Comparison of ENCODE assay signal across 21 cellular contexts in genomic region chr17:797236-797635, GRCh38. TPM values are rescaled to one million over a fixed set of nuclear protein-coding genes. Genes with fewer than 3 reads are reported as not detected.
A peak's percentile ranks its signal among the peaks of the same experiment; 100 is the strongest.
DNase-seq lines count a peak whose midpoint lies in the region; ATAC-seq, FAIRE-seq and TF ChIP-seq lines count a peak whose summit lies in the region.
"Had no signal": no experiment of that assay in that cellular context is flagged by ENCODE, and none has a peak within 500 bp of the region (broad histone marks: within the 10 kb centered on the region; RNA-seq: fewer than 3 reads in every experiment).

No MANE protein-coding gene starts in this region.

- H3K4me3 Mint-ChIP-seq in osteocyte (ENCODE audit: unreplicated experiment) = no peak overlapping the region
- H3K4me3 Mint-ChIP-seq: CD8-positive, alpha-beta T cell had no signal

- H3K9me3 ChIP-seq in HepG2 (ENCODE audit: low read length) (no peaks in the 10 kb centered on the region), right lobe of liver (no peaks in the 10 kb centered on the region), esophagus squamous epithelium (no peaks in the 10 kb centered on the region)
- H3K9me3 ChIP-seq: BE2C had no signal

- TF ChIP-seq CTCF in HepG2 (CRISPR knock-in tag; IDR thresholded peaks at IDR 0.05) (no peak), right lobe of liver (IDR thresholded peaks at IDR 0.05) (no peak), esophagus squamous epithelium (IDR thresholded peaks at IDR 0.05) (peak in 1 of 6 experiments; percentile 5), osteocyte (IDR thresholded peaks at IDR 0.05) (no peak)

- H3K4me1 Mint-ChIP-seq in osteocyte (ENCODE audit: unreplicated experiment) = peaks cover 32% of the 10 kb centered on the region

- TF ChIP-seq RAD21 in HepG2 (CRISPR knock-in tag; IDR thresholded peaks at IDR 0.05) = no peak

- H3K9me3 Mint-ChIP-seq in osteocyte (ENCODE audit: unreplicated experiment) = no peaks in the 10 kb centered on the region
- H3K9me3 Mint-ChIP-seq: CD8-positive, alpha-beta T cell had no signal

- TF ChIP-seq POLR2A in HepG2 (IDR thresholded peaks at IDR 0.05; ENCODE audit: insufficient read depth in 1 of 2, low read depth in 2 of 2, low read length in 2 of 2) (no peak), right lobe of liver (IDR thresholded peaks at IDR 0.05) (no peak), esophagus squamous epithelium (IDR thresholded peaks at IDR 0.05) (no peak), GM18505 (IDR thresholded peaks at IDR 0.05; ENCODE audit: borderline replicate concordance, extremely low read depth, insufficient read depth, insufficient read length) (no peak)

- H3K9ac ChIP-seq in HepG2 (ENCODE audit: insufficient read depth, low read depth, low read length) = no peak overlapping the region

- POLR2A ChIA-PET in HepG2 (lab: Yijun Ruan, JAX) = interaction anchor here (2.1 kb wide), 1 partner anchor 183 kb away, joined by 6 read pairs; the partner anchor contains the start of gene NXN

- CTCF ChIA-PET in HepG2 (lab: Yijun Ruan, JAX; ENCODE audit: low intra/inter-chr PET ratio, low total read pairs) = no interaction called here

- H2AFZ ChIP-seq in HepG2 (ENCODE audit: low read length) = no peak overlapping the region

- ATAC-seq in HepG2 (no peak), right lobe of liver (no peak), GM18505 (IDR thresholded peaks at IDR 0.05; ENCODE audit: unreplicated experiment) (no peak), GM19328 (IDR thresholded peaks at IDR 0.05; ENCODE audit: unreplicated experiment) (no peak)
- ATAC-seq: CD8-positive, alpha-beta T cell; GM12878 had no signal

- H3K27ac Mint-ChIP-seq in osteocyte (ENCODE audit: unreplicated experiment) = peak overlapping the region; percentile 27
- H3K27ac Mint-ChIP-seq: CD8-positive, alpha-beta T cell had no signal

- no peaks in the 10 kb centered on the region for H4K20me1 ChIP-seq in HepG2 (ENCODE audit: insufficient read depth, low read length)

- H3K27ac ChIP-seq in HepG2 (ENCODE audit: extremely low read length, insufficient read depth, low read length) (no peak overlapping the region), right lobe of liver (no peak overlapping the region), esophagus squamous epithelium (peak overlapping the region in 3 of 4 donors; percentile 34 to 54 (median 50))
- H3K27ac ChIP-seq: HL-60 had no signal

- no peaks in the 10 kb centered on the region for H3K27me3 Mint-ChIP-seq in osteocyte (ENCODE audit: unreplicated experiment)

- BruUV-seq in HepG2 (replicated peaks; lab: Mats Ljungman, UMichigan) = no TSS peak

- no peak overlapping the region for H3K4me3 ChIP-seq in HepG2 (replicated peaks in 1 of 3; ENCODE audit: insufficient read depth in 1 of 3, low read depth in 2 of 3, low read length in 3 of 3)
- no peak overlapping the region for H3K4me3 ChIP-seq in right lobe of liver
- no peak overlapping the region for H3K4me3 ChIP-seq in esophagus squamous epithelium
- H3K4me3 ChIP-seq: GM12878 had no signal

- no peaks in the 10 kb centered on the region for H3K79me2 ChIP-seq in HepG2 (ENCODE audit: insufficient read depth, low read length)

- H3K4me1 ChIP-seq in HepG2 (ENCODE audit: insufficient read depth, low read length) (peaks cover 9% of the 10 kb centered on the region), right lobe of liver (peaks cover 0 to 7% (median 0%) of the 10 kb centered on the region in 4 donors), esophagus squamous epithelium (peaks cover 7 to 34% (median 10%) of the 10 kb centered on the region in 3 donors)
- H3K4me1 ChIP-seq: BE2C had no signal

- no peak for TF ChIP-seq EP300 in HepG2 (IDR thresholded peaks at IDR 0.05; ENCODE audit: low read depth in 2 of 2, low read length in 2 of 2)
- no peak for TF ChIP-seq EP300 in HepG2 (CRISPR knock-in tag; IDR thresholded peaks at IDR 0.05; ENCODE audit: borderline replicate concordance)

- intact Hi-C loops in HepG2 (cut with micrococcal nuclease; ENCODE audit: unreplicated experiment) = loop anchor here (5.0 kb wide), 1 partner anchor 200 kb away; the partner anchor contains the start of gene TIMM22
- intact Hi-C loops in right lobe of liver (cut with DNase I) = loop anchor here (5.0 to 10.0 kb wide), 2 partner anchors 195 to 258 kb away; no protein-coding TSS in a partner anchor
- intact Hi-C loops in esophagus squamous epithelium (cut with DNase I) = loop anchor here (5.0 to 10.0 kb wide), 2 partner anchors 78 to 185 kb away; no protein-coding TSS in a partner anchor

- H3K27me3 ChIP-seq in HepG2 (ENCODE audit: control insufficient read depth in 1 of 2, insufficient read depth in 2 of 2, low read length in 2 of 2) (no peaks in the 10 kb centered on the region), right lobe of liver (no peaks in the 10 kb centered on the region), esophagus squamous epithelium (no peaks in the 10 kb centered on the region)
- H3K27me3 ChIP-seq: BE2C had no signal

- no peak for DNase-seq in HepG2 (ENCODE audit: low spot score)
- no peak for DNase-seq in right lobe of liver
- DNase-seq in esophagus squamous epithelium (lab: John Stamatoyannopoulos, UW) = no peak
- no peak for DNase-seq in osteocyte (ENCODE audit: extremely low spot score, unreplicated experiment)
- DNase-seq in COR-L47 (lab: John Stamatoyannopoulos, UW) = no peak
- no peak for DNase-seq in urothelium cell line (ENCODE audit: low spot score)
- DNase-seq: 8988T; BE2C; CD8-positive, alpha-beta T cell; GDM1; NCI-H1105 treated with DMSO at 0.1 percent for 48 hours; NCI-H187 treated with DMSO at 0.1 percent for 48 hours; NCI-H446; NCI-H69; SIG-M5 had no signal

- peaks cover 23% of the 10 kb centered on the region for H3K36me3 Mint-ChIP-seq in osteocyte (ENCODE audit: unreplicated experiment)

- H3K36me3 ChIP-seq in HepG2 (replicated peaks in 1 of 2; ENCODE audit: control insufficient read depth in 1 of 2, insufficient read depth in 2 of 2, low read length in 2 of 2) (peaks cover 3 to 14% of the 10 kb centered on the region in 2 experiments; a peak in 3 of 5 replicates), right lobe of liver (peaks cover 0 to 3% (median 0%) of the 10 kb centered on the region in 4 donors), esophagus squamous epithelium (peaks cover 4 to 44% (median 5%) of the 10 kb centered on the region in 3 donors)
- H3K36me3 ChIP-seq: BE2C had no signal

- FAIRE-seq in HepG2 (lab: Jason Lieb, UNC) = no peak
- no peak for FAIRE-seq in urothelium cell line (lab: Jason Lieb, UNC)
- FAIRE-seq: GM12878, GM18507, H54 had no signal

- WGBS in HepG2 (ENCODE audit: low lambda C conversion rate) = 98% methylated on average over 15 of the region's 16 CpGs
- WGBS in right lobe of liver (ENCODE audit: insufficient coverage, low coverage, low lambda C conversion rate, missing lambda C conversion rate) = 73% methylated on average over 5 of the region's 16 CpGs
- WGBS in esophagus squamous epithelium, 2 donors = 90 to 100% methylated on average over 1 to 14 of the region's 16 CpGs

- in situ Hi-C loops in HepG2 (cut with HindIII; ENCODE audit: extremely low pct_ligation_motif_present, low pct_unique_long_range_greater_than_20kb) = no loop called here

- H3K4me2 ChIP-seq in HepG2 (ENCODE audit: low read depth, low read length) = no peak overlapping the region

RNA-seq across cellular contexts. Expression of gene MRM3, which starts 15.1 kb away (rescaled TPM):
- total RNA-seq in HepG2 (2016; rRNA removed; fragmentation: Illumina TruSeq; extraction: Trizol) = 25.5 and 30.3 TPM in 2 replicates
- total RNA-seq in HepG2 (2016; cell fraction: cytosol; rRNA removed; fragmentation: Illumina TruSeq; extraction: Trizol; ENCODE audit: low read depth) = 4.8 and 5.8 TPM in 2 replicates
- 26.8 and 31.7 TPM in 2 replicates for total RNA-seq in HepG2 (2016; cell fraction: insoluble cytoplasmic fraction; rRNA removed; fragmentation: Illumina TruSeq; extraction: Trizol)
- 8.4 and 8.7 TPM in 2 replicates for total RNA-seq in HepG2 (2016; cell fraction: membrane; rRNA removed; fragmentation: Illumina TruSeq; extraction: Trizol)
- total RNA-seq in HepG2 (2016; cell fraction: nucleus; rRNA removed; fragmentation: Illumina TruSeq; extraction: Trizol) = 17.8 and 20.7 TPM in 2 replicates
- polyA plus RNA-seq in HepG2 (2011; rRNA removed) = 12.3 and 12.4 TPM in 2 replicates
- polyA plus RNA-seq in HepG2 (2011; cell fraction: cytosol; rRNA removed) = 16.1 and 17.4 TPM in 2 replicates
- 9.4 and 10.2 TPM in 2 replicates for polyA plus RNA-seq in HepG2 (2011; cell fraction: nucleus; rRNA removed)
- 12.8 and 14.9 TPM in 2 replicates for polyA plus RNA-seq in HepG2 (2012)
- 3.0 and 3.1 TPM in 2 replicates for polyA plus RNA-seq in HepG2 (2016; cell fraction: cytosol; fragmentation: Illumina TruSeq; extraction: Trizol; ENCODE audit: low read depth)
- 25.8 and 28.8 TPM in 2 replicates for polyA plus RNA-seq in HepG2 (2016; cell fraction: insoluble cytoplasmic fraction; fragmentation: Illumina TruSeq; extraction: Trizol; ENCODE audit: low read depth)
- polyA plus RNA-seq in HepG2 (2016; cell fraction: membrane; fragmentation: Illumina TruSeq; extraction: Trizol; ENCODE audit: low read depth) = 4.6 and 4.9 TPM in 2 replicates
- 13.4 and 15.4 TPM in 2 replicates for polyA plus RNA-seq in HepG2 (2016; cell fraction: nucleus; fragmentation: Illumina TruSeq; extraction: Trizol; ENCODE audit: insufficient read depth, low read depth)
- 12.6 and 16.7 TPM in 2 replicates for polyA minus RNA-seq in HepG2 (2011; rRNA and poly(A)+ RNA removed; ENCODE audit: low replicate concordance)
- polyA minus RNA-seq in HepG2 (2011; cell fraction: cytosol; rRNA and poly(A)+ RNA removed) = 6.9 and 10.1 TPM in 2 replicates
- 28.8 and 34.7 TPM in 2 replicates for polyA minus RNA-seq in HepG2 (2011; cell fraction: nucleus; rRNA and poly(A)+ RNA removed)
- 10 to 100 TPM in 5 of 6 experiments, 1 to 10 TPM in 1; 10.0 to 18.1 (median 13.4) TPM for total RNA-seq in right lobe of liver
- 10 to 100 TPM; 15.7 to 25.7 (median 18.7) TPM for total RNA-seq in esophagus squamous epithelium
- 10.4 and 11.6 TPM in 2 replicates for total RNA-seq in osteocyte

RNA-seq across cellular contexts. Expression of gene GLOD4, which starts 15.2 kb away (rescaled TPM):
- 87.8 and 112 TPM in 2 replicates for total RNA-seq in HepG2 (2016; rRNA removed; fragmentation: Illumina TruSeq; extraction: Trizol)
- 9.8 and 11.3 TPM in 2 replicates for total RNA-seq in HepG2 (2016; cell fraction: cytosol; rRNA removed; fragmentation: Illumina TruSeq; extraction: Trizol; ENCODE audit: low read depth)
- 79.1 and 124 TPM in 2 replicates for total RNA-seq in HepG2 (2016; cell fraction: insoluble cytoplasmic fraction; rRNA removed; fragmentation: Illumina TruSeq; extraction: Trizol)
- 22.5 and 25.3 TPM in 2 replicates for total RNA-seq in HepG2 (2016; cell fraction: membrane; rRNA removed; fragmentation: Illumina TruSeq; extraction: Trizol)
- 44.3 and 54.7 TPM in 2 replicates for total RNA-seq in HepG2 (2016; cell fraction: nucleus; rRNA removed; fragmentation: Illumina TruSeq; extraction: Trizol)
- polyA plus RNA-seq in HepG2 (2011; rRNA removed) = 42.0 and 53.7 TPM in 2 replicates
- 29.7 and 47.5 TPM in 2 replicates for polyA plus RNA-seq in HepG2 (2011; cell fraction: cytosol; rRNA removed)
- polyA plus RNA-seq in HepG2 (2011; cell fraction: nucleus; rRNA removed) = 30.6 and 44.9 TPM in 2 replicates
- 56.4 and 101 TPM in 2 replicates for polyA plus RNA-seq in HepG2 (2012)
- polyA plus RNA-seq in HepG2 (2016; cell fraction: cytosol; fragmentation: Illumina TruSeq; extraction: Trizol; ENCODE audit: low read depth) = 6.7 and 7.7 TPM in 2 replicates
- 153 and 154 TPM in 2 replicates for polyA plus RNA-seq in HepG2 (2016; cell fraction: insoluble cytoplasmic fraction; fragmentation: Illumina TruSeq; extraction: Trizol; ENCODE audit: low read depth)
- polyA plus RNA-seq in HepG2 (2016; cell fraction: membrane; fragmentation: Illumina TruSeq; extraction: Trizol; ENCODE audit: low read depth) = 13.2 and 14.9 TPM in 2 replicates
- 86.8 and 90.1 TPM in 2 replicates for polyA plus RNA-seq in HepG2 (2016; cell fraction: nucleus; fragmentation: Illumina TruSeq; extraction: Trizol; ENCODE audit: insufficient read depth, low read depth)
- polyA minus RNA-seq in HepG2 (2011; rRNA and poly(A)+ RNA removed; ENCODE audit: low replicate concordance) = 13.1 and 20.3 TPM in 2 replicates
- polyA minus RNA-seq in HepG2 (2011; cell fraction: cytosol; rRNA and poly(A)+ RNA removed) = 14.1 and 21.6 TPM in 2 replicates
- polyA minus RNA-seq in HepG2 (2011; cell fraction: nucleus; rRNA and poly(A)+ RNA removed) = 37.0 and 38.0 TPM in 2 replicates
- total RNA-seq in right lobe of liver = 10 to 100 TPM; 34.6 to 66.4 (median 39.9) TPM
- 10 to 100 TPM; 37.4 to 89.2 (median 46.0) TPM for total RNA-seq in esophagus squamous epithelium
- 51.3 and 63.4 TPM in 2 replicates for total RNA-seq in osteocyte

RNA-seq across cellular contexts. Expression of gene GEMIN4, which starts 45.2 kb away (rescaled TPM):
- total RNA-seq in HepG2 (2016; rRNA removed; fragmentation: Illumina TruSeq; extraction: Trizol) (22.7 and 28.2 TPM in 2 replicates), right lobe of liver (10 to 100 TPM in 1 of 6 experiments, 1 to 10 TPM in 5; 7.1 to 10.1 (median 8.0) TPM), esophagus squamous epithelium (10 to 100 TPM; 16.6 to 33.0 (median 20.1) TPM), osteocyte (17.0 and 19.3 TPM in 2 replicates)
- total RNA-seq in HepG2 (2016; cell fraction: cytosol; rRNA removed; fragmentation: Illumina TruSeq; extraction: Trizol; ENCODE audit: low read depth) = 1.6 and 2.8 TPM in 2 replicates
- total RNA-seq in HepG2 (2016; cell fraction: insoluble cytoplasmic fraction; rRNA removed; fragmentation: Illumina TruSeq; extraction: Trizol) = 23.2 and 25.6 TPM in 2 replicates
- 7.3 and 7.8 TPM in 2 replicates for total RNA-seq in HepG2 (2016; cell fraction: membrane; rRNA removed; fragmentation: Illumina TruSeq; extraction: Trizol)
- 14.5 and 15.4 TPM in 2 replicates for total RNA-seq in HepG2 (2016; cell fraction: nucleus; rRNA removed; fragmentation: Illumina TruSeq; extraction: Trizol)
- 10.8 and 13.6 TPM in 2 replicates for polyA plus RNA-seq in HepG2 (2011; rRNA removed)
- 5.1 and 7.0 TPM in 2 replicates for polyA plus RNA-seq in HepG2 (2011; cell fraction: cytosol; rRNA removed)
- polyA plus RNA-seq in HepG2 (2011; cell fraction: nucleus; rRNA removed) = 15.7 and 16.5 TPM in 2 replicates
- 10.4 and 10.6 TPM in 2 replicates for polyA plus RNA-seq in HepG2 (2012)
- polyA plus RNA-seq in HepG2 (2016; cell fraction: cytosol; fragmentation: Illumina TruSeq; extraction: Trizol; ENCODE audit: low read depth) = 0.83 and 1.1 TPM in 2 replicates
- polyA plus RNA-seq in HepG2 (2016; cell fraction: insoluble cytoplasmic fraction; fragmentation: Illumina TruSeq; extraction: Trizol; ENCODE audit: low read depth) = 18.5 and 22.6 TPM in 2 replicates
- polyA plus RNA-seq in HepG2 (2016; cell fraction: membrane; fragmentation: Illumina TruSeq; extraction: Trizol; ENCODE audit: low read depth) = 2.1 and 3.2 TPM in 2 replicates
- 17.5 and 17.6 TPM in 2 replicates for polyA plus RNA-seq in HepG2 (2016; cell fraction: nucleus; fragmentation: Illumina TruSeq; extraction: Trizol; ENCODE audit: insufficient read depth, low read depth)
- 30.3 and 134 TPM in 2 replicates for polyA minus RNA-seq in HepG2 (2011; rRNA and poly(A)+ RNA removed; ENCODE audit: low replicate concordance)
- 6.5 and 6.9 TPM in 2 replicates for polyA minus RNA-seq in HepG2 (2011; cell fraction: cytosol; rRNA and poly(A)+ RNA removed)
- 9.9 and 11.6 TPM in 2 replicates for polyA minus RNA-seq in HepG2 (2011; cell fraction: nucleus; rRNA and poly(A)+ RNA removed)

Comparison
In these comparisons a context has a peak if more than half of its experiments do, and no peak if none do; other contexts are left out.
1. H3K27ac ChIP-seq: peak in esophagus squamous epithelium (3 of 4); none in HepG2 (single experiment) and right lobe of liver (0 of 3).